ENCODE assay signal across 11 cellular contexts in the genomic region with DNA sequence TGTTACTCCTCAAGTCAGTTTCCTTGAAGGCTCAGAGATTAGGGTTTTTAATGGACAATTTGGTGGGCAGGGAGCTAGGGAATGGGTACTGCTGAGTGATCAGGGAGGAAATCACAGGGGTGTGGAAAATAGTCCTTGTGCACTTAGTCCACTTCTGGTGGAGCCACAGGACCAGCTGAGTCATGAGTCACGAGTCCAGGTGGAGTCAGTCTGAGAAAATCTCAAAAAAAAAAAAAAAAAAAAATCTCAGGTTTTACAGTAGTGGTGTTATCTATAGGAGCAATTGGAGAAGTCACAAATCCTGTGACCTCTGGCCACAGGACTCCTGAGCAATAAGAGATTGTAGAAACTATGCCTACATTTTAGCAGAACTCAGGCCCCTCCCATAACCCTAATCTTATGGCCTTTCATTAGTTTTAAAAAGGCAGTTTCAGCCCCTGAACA. TPM values are rescaled to one million over a fixed set of nuclear protein-coding genes. Genes with fewer than 3 reads are reported as not detected.
DNase-seq lines count a peak whose midpoint lies in the region; ATAC-seq and TF ChIP-seq lines count a peak whose summit lies in the region.
"Had no signal": no experiment of that assay in that cellular context is flagged by ENCODE, and none has a peak within 500 bp of the region (broad histone marks: within the 10 kb centered on the region; RNA-seq: fewer than 3 reads in every experiment).

No MANE protein-coding gene starts in this region.

- intact Hi-C loops in mucosa of descending colon (cut with DNase I, micrococcal nuclease): no loop called here
- intact Hi-C loops in Right ventricle myocardium inferior (cut with DNase I): no loop called here

- ATAC-seq in mucosa of descending colon (peak; percentile 95), Right ventricle myocardium inferior (no peak)
- ATAC-seq: GM23338 had no signal

- H3K27ac Mint-ChIP-seq in osteocyte (ENCODE audit: unreplicated experiment): no peak overlapping the region
- H3K27ac Mint-ChIP-seq: GM23338; stimulated activated naive CD8-positive, alpha-beta T cell treated with anti-CD3 and anti-CD28 coated beads, Interleukin-15, Interleukin-2, amounts not matched to agents 100 ng/mL and 50 ng/mL, for 24 hours had no signal

- no peak overlapping the region for H3K4me3 Mint-ChIP-seq in osteocyte (ENCODE audit: unreplicated experiment)
- H3K4me3 Mint-ChIP-seq: GM23338; stimulated activated naive CD8-positive, alpha-beta T cell treated with anti-CD3 and anti-CD28 coated beads, Interleukin-15, Interleukin-2, amounts not matched to agents 100 ng/mL and 50 ng/mL, for 24 hours had no signal

- H3K4me3 ChIP-seq in cardiac fibroblast (replicated peaks in 1 of 2; ENCODE audit: low read depth in 2 of 2, low read length in 2 of 2) (no peak overlapping the region), mucosa of descending colon (no peak overlapping the region)
- H3K4me3 ChIP-seq: GM23338 had no signal

- H3K36me3 Mint-ChIP-seq in osteocyte (ENCODE audit: unreplicated experiment): no peaks in the 10 kb centered on the region

- no peaks in the 10 kb centered on the region for H3K4me1 ChIP-seq in mucosa of descending colon (ENCODE audit: low read depth)

- H3K9me3 Mint-ChIP-seq in osteocyte (ENCODE audit: unreplicated experiment): no peaks in the 10 kb centered on the region
- H3K9me3 Mint-ChIP-seq: GM23338; stimulated activated naive CD8-positive, alpha-beta T cell treated with anti-CD3 and anti-CD28 coated beads, Interleukin-15, Interleukin-2, amounts not matched to agents 100 ng/mL and 50 ng/mL, for 24 hours had no signal

- no peaks in the 10 kb centered on the region for H3K9me3 ChIP-seq in mucosa of descending colon

- TF ChIP-seq CTCF in cardiac fibroblast (IDR thresholded peaks at IDR 0.05; ENCODE audit: low read depth, low read length): no peak
- no peak for TF ChIP-seq CTCF in mucosa of descending colon (IDR thresholded peaks at IDR 0.05)
- no peak for TF ChIP-seq CTCF in osteocyte (IDR thresholded peaks at IDR 0.05)

- no peaks in the 10 kb centered on the region for H3K36me3 ChIP-seq in mucosa of descending colon (ENCODE audit: low read depth)

- peaks cover 3% of the 10 kb centered on the region for H3K27me3 Mint-ChIP-seq in osteocyte (ENCODE audit: unreplicated experiment)
- H3K27me3 Mint-ChIP-seq: stimulated activated naive CD8-positive, alpha-beta T cell treated with anti-CD3 and anti-CD28 coated beads, Interleukin-15, Interleukin-2, amounts not matched to agents 100 ng/mL and 50 ng/mL, for 24 hours had no signal

- DNase-seq in COLO829 (ENCODE audit: low spot score): peak; percentile 13
- DNase-seq in LoVo (ENCODE audit: low spot score): peak; percentile 87
- peak; percentile 39 to 71 for DNase-seq in cardiac fibroblast (ENCODE audit: low read depth in 2 of 2)
- peak in 1 of 3 donors; percentile 58 for DNase-seq in mucosa of descending colon
- no peak for DNase-seq in activated T-cell treated with anti-CD3 and anti-CD28 coated beads, Interleukin-2, amount 50 U/mL, for 1 hour
- no peak for DNase-seq in NCI-H524 (lab: John Stamatoyannopoulos, UW)
- DNase-seq in Right ventricle myocardium inferior (ENCODE audit: missing footprints): no peak
- no peak for DNase-seq in osteocyte (ENCODE audit: extremely low spot score, unreplicated experiment)
- DNase-seq: anterior cingulate cortex had no signal

- no peaks in the 10 kb centered on the region for H3K4me1 Mint-ChIP-seq in osteocyte (ENCODE audit: unreplicated experiment)

RNA-seq across cellular contexts. Expression of gene AMN1, which starts 28.2 kb away (rescaled TPM):
- total RNA-seq in mucosa of descending colon: 1 to 10 TPM; 3.1 to 7.3 (median 3.2) TPM
- total RNA-seq in Right ventricle myocardium inferior: 11.5 TPM
- 5.3 and 8.5 TPM in 2 replicates for total RNA-seq in osteocyte

Comparison
In these comparisons a context has a peak if more than half of its experiments do, and no peak if none do; other contexts are left out.
1. DNase-seq: peak in COLO829 (single experiment), LoVo (single experiment) and cardiac fibroblast (2 of 2); none in activated T-cell treated with anti-CD3 and anti-CD28 coated beads, Interleukin-2, amount 50 U/mL, for 1 hour (single experiment), NCI-H524 (0 of 2), Right ventricle myocardium inferior (single experiment) and osteocyte (single experiment).